Comparison of ENCODE assay signal across 1 cellular context in the genomic region with DNA sequence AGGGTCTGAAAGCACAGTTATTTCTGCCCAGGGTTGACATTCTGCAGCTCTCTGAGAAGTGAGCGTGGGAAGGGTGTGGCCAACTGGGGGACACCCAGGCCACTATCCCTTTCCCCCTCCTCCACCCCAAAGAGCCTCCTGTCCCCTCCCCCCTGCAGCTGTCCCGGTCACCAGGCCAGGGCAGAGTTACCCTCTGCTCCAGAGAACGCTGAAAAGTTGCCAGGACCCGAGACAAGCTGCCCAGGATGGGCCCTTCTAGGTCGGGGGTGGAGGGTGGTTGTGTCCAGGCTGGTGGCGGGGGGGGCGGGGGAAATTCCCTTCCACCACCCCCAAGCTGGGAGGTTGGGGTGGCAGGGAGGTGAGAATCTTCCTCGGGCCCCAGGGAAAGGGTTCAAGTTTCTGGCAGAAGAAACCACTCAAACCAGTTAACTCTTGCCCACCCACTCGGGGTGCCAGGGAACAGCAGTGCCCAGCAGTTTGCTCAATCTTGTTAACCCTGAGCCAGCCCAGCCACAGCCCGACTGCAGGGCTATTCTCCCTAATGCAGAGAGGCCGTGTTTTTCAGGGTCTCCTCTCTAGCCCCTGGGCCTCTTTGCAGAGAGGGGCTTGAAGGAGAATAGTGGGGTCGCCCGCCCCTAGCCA.
TF ChIP-seq lines count a peak whose summit lies in the region.

No MANE protein-coding gene starts in this region.

TF ChIP-seq in HepG2, 621 proteins besides CTCF, POLR2A, EP300 and RAD21:
- TF ChIP-seq ZNF207 (IDR thresholded peaks at IDR 0.05; ENCODE audit: borderline replicate concordance): no peak
- 0 out of 2 replicates have a peak, but pooled peaks have one; percentile 23 for TF ChIP-seq ZMYM3 (CRISPR knock-in tag; IDR thresholded peaks at IDR 0.05)
- TF ChIP-seq YEATS4 (CRISPR knock-in tag; IDR thresholded peaks at IDR 0.05; ENCODE audit: borderline replicate concordance): 0 out of 2 replicates have a peak, but pooled peaks have one; percentile 3
- TF ChIP-seq TOE1 (CRISPR knock-in tag; IDR thresholded peaks at IDR 0.05): no peak
- no peak; the same call in 1 of the 2 replicates for TF ChIP-seq CHD4 (IDR thresholded peaks at IDR 0.05; ENCODE audit: borderline replicate concordance, low read length)
- TF ChIP-seq ZNF160 (CRISPR knock-in tag; IDR thresholded peaks at IDR 0.05): no peak
- TF ChIP-seq HNRNPL (IDR thresholded peaks at IDR 0.05; ENCODE audit: low read depth, low read length): peak; percentile 77
- TF ChIP-seq ZNF652 (CRISPR knock-in tag; IDR thresholded peaks at IDR 0.05; ENCODE audit: borderline replicate concordance, low read depth): peak; percentile 61; the same call in 1 of the 2 replicates
